26 cellular contexts compared by ENCODE assay signal in genomic region chr19:15399234-15399515, GRCh38.
"Had no signal": no experiment of that assay in that cellular context is flagged by ENCODE, and none has a peak within 500 bp of the region (broad histone marks: within the 10 kb centered on the region; RNA-seq: fewer than 3 reads in every experiment).

No MANE protein-coding gene starts in this region.

- H3K4me3 ChIP-seq: colonic mucosa, esophagus squamous epithelium, heart left ventricle, hepatocyte, left lung, mucosa of descending colon, right atrium auricular region, tibial artery had no signal

- H3K4me1 Mint-ChIP-seq: mesothelial cell of epicardium, neural crest cell had no signal

- H3K27ac ChIP-seq: colonic mucosa, heart left ventricle, hepatocyte, left lung, parathyroid adenoma, right atrium auricular region, tibial artery had no signal

- ATAC-seq: heart left ventricle, left lung, mucosa of descending colon had no signal

- H3K4me3 Mint-ChIP-seq: central memory CD8-positive, alpha-beta T cell; dendritic cell treated with granulocyte-macrophage colony-stimulating factor and Interleukin-4, amounts not matched to agents 40 ng/mL and 50 ng/mL, for 4 days; mesothelial cell of epicardium; naive B cell; natural killer cell treated with Interleukin-12 subunit alpha and Interleukin-12 subunit beta and Interleukin-15 and Interleukin-18, amount 100 ng/mL, for 72 hours; neural crest cell; stimulated activated naive CD8-positive, alpha-beta T cell treated with anti-CD3 and anti-CD28 coated beads, Interleukin-15, amount 100 ng/mL, for 72 hours; type B pancreatic cell had no signal

- H3K4me1 ChIP-seq: colonic mucosa had no signal

- H3K9me3 Mint-ChIP-seq: central memory CD8-positive, alpha-beta T cell; dendritic cell treated with granulocyte-macrophage colony-stimulating factor and Interleukin-4, amounts not matched to agents 40 ng/mL and 50 ng/mL, for 4 days; mesothelial cell of epicardium; naive B cell; natural killer cell treated with Interleukin-12 subunit alpha and Interleukin-12 subunit beta and Interleukin-15 and Interleukin-18, amount 100 ng/mL, for 72 hours; neural crest cell; stimulated activated naive CD8-positive, alpha-beta T cell treated with anti-CD3 and anti-CD28 coated beads, Interleukin-15, amount 100 ng/mL, for 72 hours; type B pancreatic cell had no signal

- H3K27me3 Mint-ChIP-seq: central memory CD8-positive, alpha-beta T cell; dendritic cell treated with granulocyte-macrophage colony-stimulating factor and Interleukin-4, amounts not matched to agents 40 ng/mL and 50 ng/mL, for 4 days; naive B cell; natural killer cell treated with Interleukin-12 subunit alpha and Interleukin-12 subunit beta and Interleukin-15 and Interleukin-18, amount 100 ng/mL, for 72 hours; progenitor cell of endocrine pancreas; stimulated activated naive CD8-positive, alpha-beta T cell treated with anti-CD3 and anti-CD28 coated beads, Interleukin-15, amount 100 ng/mL, for 72 hours; type B pancreatic cell had no signal

- H3K9me3 ChIP-seq: colonic mucosa, esophagus squamous epithelium, heart left ventricle, left lung, mucosa of descending colon, right atrium auricular region, tibial artery had no signal

- H3K27ac Mint-ChIP-seq: dendritic cell treated with granulocyte-macrophage colony-stimulating factor and Interleukin-4, amounts not matched to agents 40 ng/mL and 50 ng/mL, for 4 days; mesothelial cell of epicardium; natural killer cell treated with Interleukin-12 subunit alpha and Interleukin-12 subunit beta and Interleukin-15 and Interleukin-18, amount 100 ng/mL, for 72 hours; progenitor cell of endocrine pancreas; stimulated activated naive CD8-positive, alpha-beta T cell treated with anti-CD3 and anti-CD28 coated beads, Interleukin-15, amount 100 ng/mL, for 72 hours; type B pancreatic cell had no signal

- H3K27me3 ChIP-seq: colonic mucosa, esophagus squamous epithelium, heart left ventricle, hepatocyte, left lung, right atrium auricular region, tibial artery had no signal

- DNase-seq: colonic mucosa; effector memory CD4-positive, alpha-beta T cell; erythroblast; esophagus squamous epithelium; heart left ventricle; kidney; left lung; mesenchymal stem cell; mucosa of descending colon; naive B cell; small intestine; stimulated activated CD4-positive, alpha-beta T cell treated with anti-CD3 and anti-CD28 coated beads, Interleukin-15, amount 100 ng/mL, for 24 hours; stimulated activated CD4-positive, alpha-beta T cell treated with anti-CD3 and anti-CD28 coated beads, Interleukin-2, amount 100 ng/mL, for 48 hours; stimulated activated naive CD4-positive, alpha-beta T cell; stimulated activated naive CD8-positive, alpha-beta T cell treated with anti-CD3 and anti-CD28 coated beads, Interleukin-15, amount 100 ng/mL, for 72 hours had no signal
